ENCODE assay signal across 22 cellular contexts in genomic region chr3:128433630-128434185, GRCh38. TPM values are rescaled to one million over a fixed set of nuclear protein-coding genes. Genes with fewer than 3 reads are reported as not detected.
A peak's percentile ranks its signal among the peaks of the same experiment; 100 is the strongest.
DNase-seq lines count a peak whose midpoint lies in the region; ATAC-seq and TF ChIP-seq lines count a peak whose summit lies in the region.
"Had no signal": no experiment of that assay in that cellular context is flagged by ENCODE, and none has a peak within 500 bp of the region (broad histone marks: within the 10 kb centered on the region; RNA-seq: fewer than 3 reads in every experiment).

No MANE protein-coding gene starts in this region.

- H3K23ac ChIP-seq in trophoblast cell (ENCODE audit: low read length): no peak overlapping the region

- H2AFZ ChIP-seq in GM23338: no peak overlapping the region
- no peak overlapping the region for H2AFZ ChIP-seq in trophoblast cell (ENCODE audit: insufficient read depth, low read length, poor library complexity)

- H3K4me3 ChIP-seq in GM23338 (peak overlapping the region; percentile 65), iPS-15b (ENCODE audit: low read depth, low read length) (peak overlapping the region; percentile 16), trophoblast cell (ENCODE audit: low read depth, low read length) (no peak overlapping the region)
- H3K4me3 ChIP-seq: mucosa of descending colon had no signal

- H3K4ac ChIP-seq in trophoblast cell (ENCODE audit: low read depth, low read length): peak overlapping the region; percentile 23

- peak overlapping the region; percentile 56 for H3K18ac ChIP-seq in trophoblast cell (ENCODE audit: low read length)

- H3K27ac ChIP-seq in GM23338 (ENCODE audit: low read depth) (no peak overlapping the region), trophoblast cell (ENCODE audit: low read depth, low read length) (peak overlapping the region; percentile 78)
- H3K27ac ChIP-seq: KMS-11, neutrophil had no signal

- no peaks in the 10 kb centered on the region; the same call in 2 of the 3 replicates for H3K36me3 Mint-ChIP-seq in GM23338 (ENCODE audit: low read depth)

- no peaks in the 10 kb centered on the region for H4K20me1 ChIP-seq in GM23338 (replicated peaks; ENCODE audit: insufficient read depth)

- H3K4me1 ChIP-seq in GM23338 (ENCODE audit: insufficient read depth) (peaks cover 31% of the 10 kb centered on the region), iPS-15b (ENCODE audit: control insufficient read depth, insufficient read depth, low read length) (peaks cover 27% of the 10 kb centered on the region), trophoblast cell (ENCODE audit: control insufficient read depth in 1 of 2, insufficient read depth in 2 of 2, low read length in 2 of 2) (peaks cover 35 to 42% of the 10 kb centered on the region in 2 experiments)

- peak overlapping the region; percentile 48 for H3K4me3 Mint-ChIP-seq in GM23338

- peak overlapping the region; percentile 75 for H3K14ac ChIP-seq in trophoblast cell (ENCODE audit: low read length)

- no peaks in the 10 kb centered on the region for H3K9me2 ChIP-seq in GM23338 (ENCODE audit: insufficient read depth)

- no peaks in the 10 kb centered on the region for H3K36me3 ChIP-seq in GM23338 (ENCODE audit: insufficient read depth)
- H3K36me3 ChIP-seq in iPS-15b (ENCODE audit: control insufficient read depth, insufficient read depth, low read length): no peaks in the 10 kb centered on the region
- H3K36me3 ChIP-seq in trophoblast cell (ENCODE audit: control insufficient read depth in 1 of 2, insufficient read depth in 2 of 2, low read length in 2 of 2): no peaks in the 10 kb centered on the region
- H3K36me3 ChIP-seq: neutrophil had no signal

- H3K9ac ChIP-seq in iPS-15b (ENCODE audit: low read depth, low read length): no peak overlapping the region
- H3K9ac ChIP-seq in trophoblast cell (ENCODE audit: low read length): no peak overlapping the region
- H3K9ac ChIP-seq: KMS-11 had no signal

- H3K27me3 ChIP-seq in GM23338 (ENCODE audit: insufficient read depth): peaks cover 50% of the 10 kb centered on the region
- peaks cover 55% of the 10 kb centered on the region for H3K27me3 ChIP-seq in iPS-15b (ENCODE audit: control insufficient read depth, insufficient read depth, low read length)
- H3K27me3 ChIP-seq in trophoblast cell (ENCODE audit: insufficient read depth, low read length): no peaks in the 10 kb centered on the region

- peak overlapping the region; percentile 94 for H4K91ac ChIP-seq in trophoblast cell (ENCODE audit: low read depth, low read length)

- peaks cover 39% of the 10 kb centered on the region for H3K79me1 ChIP-seq in trophoblast cell (ENCODE audit: low read length)

- H3K79me2 ChIP-seq in GM23338 (replicated peaks; ENCODE audit: insufficient read depth): no peaks in the 10 kb centered on the region
- peaks cover 11% of the 10 kb centered on the region for H3K79me2 ChIP-seq in trophoblast cell (ENCODE audit: control insufficient read depth, insufficient read depth, low read length, poor library complexity)

- no peak overlapping the region for H4K12ac ChIP-seq in trophoblast cell (ENCODE audit: low read depth, low read length)

- no peaks in the 10 kb centered on the region for H3K9me3 ChIP-seq in iPS-15b (ENCODE audit: control insufficient read depth, insufficient read depth, low read length)
- H3K9me3 ChIP-seq in trophoblast cell (ENCODE audit: insufficient read depth, low read depth, low read length): no peaks in the 10 kb centered on the region
- H3K9me3 ChIP-seq: mucosa of descending colon, neutrophil had no signal

- peak overlapping the region; percentile 96 for H2BK120ac ChIP-seq in trophoblast cell (ENCODE audit: insufficient read depth, low read length, poor library complexity)

- no CpG with 5 or more reads among the region's 8 CpGs for WGBS in trophoblast cell (ENCODE audit: extremely low coverage, insufficient coverage, insufficient read length)

- H3F3A ChIP-seq in GM23338 (replicated peaks; ENCODE audit: low read depth): peaks cover 18% of the 10 kb centered on the region; the same call in 1 of the 2 replicates

- H4K8ac ChIP-seq in trophoblast cell (ENCODE audit: low read depth, low read length): peak overlapping the region; percentile 50

- H3K27ac Mint-ChIP-seq in GM23338: no peak overlapping the region
- H3K27ac Mint-ChIP-seq: activated naive CD8-positive, alpha-beta T cell; activated T-cell treated with anti-CD3 and anti-CD28 coated beads, Interleukin-2, amount 50 U/mL, for 72 hours had no signal

- DNase-seq in GM23338 (ENCODE audit: low spot score) (peak; percentile 63), NCI-H146 treated with DMSO at 0.1 percent for 48 hours (lab: John Stamatoyannopoulos, UW; ENCODE audit: unreplicated experiment) (peak; percentile 28), trophoblast cell (peak; percentile 99), DMS53 (lab: John Stamatoyannopoulos, UW) (no peak)
- DNase-seq: cerebellar nuclear complex; foreskin melanocyte; mucosa of descending colon; NCI-H2029 treated with DMSO at 0.1 percent for 48 hours; NCI-H345; stimulated activated CD4-positive, alpha-beta T cell treated with anti-CD3 and anti-CD28 coated beads, Interleukin-4, amount 100 ng/mL, for 4 hours had no signal

- H3K27me3 Mint-ChIP-seq in GM23338 (ENCODE audit: insufficient read depth, low read depth, poor library complexity): peaks cover 57% of the 10 kb centered on the region

- no peak for TF ChIP-seq CTCF in GM23338 (conservative IDR thresholded peaks at IDR 0.05; ENCODE audit: low read depth in 2 of 2)

- H2BK12ac ChIP-seq in trophoblast cell (ENCODE audit: low read length): peak overlapping the region; percentile 77

- ATAC-seq in GM23338 (peak; percentile 2), GM18907 (IDR thresholded peaks at IDR 0.05; ENCODE audit: unreplicated experiment) (no peak), GM21423 (IDR thresholded peaks at IDR 0.05; ENCODE audit: unreplicated experiment) (no peak)
- ATAC-seq: mucosa of descending colon, SK-N-SH treated with all-trans-retinoic acid at 6 μM for 48 hours had no signal

- H2BK5ac ChIP-seq in trophoblast cell (ENCODE audit: low read depth, low read length, poor library complexity): peak overlapping the region; percentile 70

- no peaks in the 10 kb centered on the region for H3K9me3 Mint-ChIP-seq in GM23338
- H3K9me3 Mint-ChIP-seq: activated T-cell treated with anti-CD3 and anti-CD28 coated beads, Interleukin-2, amount 50 U/mL, for 72 hours had no signal

- peak overlapping the region; percentile 89 for H3K4me2 ChIP-seq in GM23338
- H3K4me2 ChIP-seq in trophoblast cell (ENCODE audit: low read length): peak overlapping the region; percentile 70
- H3K4me2 ChIP-seq: KMS-11 had no signal

- H3K4me1 Mint-ChIP-seq in GM23338: peaks cover 42% of the 10 kb centered on the region

- peak overlapping the region; percentile 38 for H2AK5ac ChIP-seq in trophoblast cell (ENCODE audit: low read length)

TF ChIP-seq in GM23338, 12 proteins besides CTCF, POLR2A, EP300 and RAD21:
- TF ChIP-seq EZH2 (IDR thresholded peaks at IDR 0.05; ENCODE audit: low read depth, unreplicated experiment): no peak
- TF ChIP-seq POLR2AphosphoS5 (IDR thresholded peaks at IDR 0.05; ENCODE audit: low read depth): no peak
- no peak for TF ChIP-seq NANOG (IDR thresholded peaks at IDR 0.05; ENCODE audit: borderline replicate concordance)
- no peak for TF ChIP-seq ZNF114 (CRISPR knock-in tag; IDR thresholded peaks at IDR 0.05)

RNA-seq across cellular contexts. Expression of gene DNAJB8, which starts 33.0 kb away (rescaled TPM):
- not detected in 2 replicates for total RNA-seq in GM23338 (2014; rRNA removed; shearing (Covaris generic))
- polyA plus RNA-seq in GM23338 (2016; fragmentation: Nextera tagmentation; extraction: Ambion mirVana): not detected in 2 replicates
- not detected in 2 replicates for polyA plus RNA-seq in trophoblast cell (2013)
- total RNA-seq: activated CD8-positive, alpha-beta memory T cell treated with anti-CD3 and anti-CD28 coated beads for 36 hours; activated T-cell treated with anti-CD3 and anti-CD28 coated beads, Interleukin-2, amount 50 U/mL, for 72 hours; G401; mucosa of descending colon; ureter had no signal
- polyA plus RNA-seq: esophagus had no signal

RNA-seq across cellular contexts. Expression of gene GATA2, which starts 59.3 kb away (rescaled TPM):
- 0.12 and 0.83 TPM in 2 replicates for total RNA-seq in GM23338 (2014; rRNA removed; shearing (Covaris generic))
- 0.37 and 0.52 TPM in 2 replicates for polyA plus RNA-seq in GM23338 (2016; fragmentation: Nextera tagmentation; extraction: Ambion mirVana)
- 467 and 505 TPM in 2 replicates for polyA plus RNA-seq in trophoblast cell (2013)
